ENCODE assay signal across 13 cellular contexts in genomic region chr19:46878613-46879375, GRCh38. TPM values are rescaled to one million over a fixed set of nuclear protein-coding genes. Genes with fewer than 3 reads are reported as not detected.
DNase-seq lines count a peak whose midpoint lies in the region; TF ChIP-seq lines count a peak whose summit lies in the region.
"Had no signal": no experiment of that assay in that cellular context is flagged by ENCODE, and none has a peak within 500 bp of the region (broad histone marks: within the 10 kb centered on the region; RNA-seq: fewer than 3 reads in every experiment).

No MANE protein-coding gene starts in this region.

- no peak overlapping the region for H3K27ac ChIP-seq in breast epithelium
- peak overlapping the region; percentile 30 for H3K27ac ChIP-seq in SJCRH30
- H3K27ac ChIP-seq: BLaER1 had no signal

- H3K4me1 ChIP-seq in breast epithelium: peaks cover 0 to 5% of the 10 kb centered on the region in 2 donors
- peaks cover 16% of the 10 kb centered on the region for H3K4me1 ChIP-seq in SJCRH30
- H3K4me1 ChIP-seq: BLaER1 had no signal

- no peaks in the 10 kb centered on the region for H3K27me3 ChIP-seq in breast epithelium
- no peaks in the 10 kb centered on the region for H3K27me3 ChIP-seq in SJCRH30
- H3K27me3 ChIP-seq: BLaER1 had no signal

- intact Hi-C loops in MCF 10A (cut with micrococcal nuclease) (no loop called here), breast epithelium (cut with DNase I; ENCODE audit: low total_unique reads) (no loop called here)

- H3K36me3 Mint-ChIP-seq in MCF 10A (ENCODE audit: insufficient read depth, unreplicated experiment): peaks cover 16% of the 10 kb centered on the region

- peak; percentile 58 for DNase-seq in MCF 10A (ENCODE audit: unreplicated experiment)
- no peak for DNase-seq in breast epithelium (ENCODE audit: low spot score in 2 of 2)
- DNase-seq in SJCRH30: peak; percentile 48 to 50
- DNase-seq in foreskin fibroblast: peak; percentile 77 to 87
- peak; percentile 80 for DNase-seq in stromal cell of bone marrow (ENCODE audit: low read depth)
- no peak for DNase-seq in DMS 273 treated with DMSO at 0.1 percent for 48 hours (lab: John Stamatoyannopoulos, UW)
- no peak for DNase-seq in NCI-H2029 treated with DMSO at 0.1 percent for 48 hours (lab: John Stamatoyannopoulos, UW)
- no peak for DNase-seq in NCI-H1105 treated with DMSO at 0.1 percent for 48 hours (lab: John Stamatoyannopoulos, UW)
- DNase-seq: activated gamma-delta T cell, Karpas-422, left cardiac atrium, NCI-H774 had no signal

- TF ChIP-seq CTCF in MCF 10A (IDR thresholded peaks at IDR 0.05; ENCODE audit: unreplicated experiment) (no peak), breast epithelium (IDR thresholded peaks at IDR 0.05) (no peak), foreskin fibroblast (IDR thresholded peaks at IDR 0.05; ENCODE audit: low read depth, low read length) (no peak)

- peaks cover 11% of the 10 kb centered on the region for H3K4me1 Mint-ChIP-seq in MCF 10A (ENCODE audit: insufficient read depth, unreplicated experiment)

- no peaks in the 10 kb centered on the region for H3K27me3 Mint-ChIP-seq in MCF 10A (ENCODE audit: insufficient read depth, unreplicated experiment)

- POLR2A ChIA-PET in MCF 10A (lab: Yijun Ruan, JAX): interaction anchor here (0.7 to 1.2 kb wide), 6 partner anchors 10 to 49 kb away, joined by 3 to 5 read pairs (median 4); no protein-coding TSS in a partner anchor

- H3K36me3 ChIP-seq in breast epithelium (no peaks in the 10 kb centered on the region), SJCRH30 (no peaks in the 10 kb centered on the region; the same call in 1 of the 2 replicates)

- H3K4me3 ChIP-seq in breast epithelium: no peak overlapping the region
- H3K4me3 ChIP-seq in SJCRH30: no peak overlapping the region
- no peak overlapping the region for H3K4me3 ChIP-seq in foreskin fibroblast (ENCODE audit: low read depth in 1 of 2, low read length in 2 of 2)
- H3K4me3 ChIP-seq: BLaER1 had no signal

- no peaks in the 10 kb centered on the region for H3K9me3 ChIP-seq in breast epithelium
- no peaks in the 10 kb centered on the region for H3K9me3 ChIP-seq in SJCRH30 (replicated peaks)
- H3K9me3 ChIP-seq: BLaER1 had no signal

- no peaks in the 10 kb centered on the region for H3K9me3 Mint-ChIP-seq in MCF 10A (ENCODE audit: unreplicated experiment)

- BruUV-seq in MCF 10A (replicated peaks; lab: Mats Ljungman, UMichigan): no TSS peak

- no peak for TF ChIP-seq POLR2A in breast epithelium (IDR thresholded peaks at IDR 0.05)

- no peak overlapping the region for H3K4me3 Mint-ChIP-seq in MCF 10A (ENCODE audit: unreplicated experiment)

- H3K27ac Mint-ChIP-seq in MCF 10A (ENCODE audit: low read depth, unreplicated experiment): no peak overlapping the region

- CTCF ChIA-PET in MCF 10A (lab: Yijun Ruan, JAX): no interaction called here

RNA-seq across cellular contexts. Expression of gene ARHGAP35, which starts 18.0 kb away (rescaled TPM):
- total RNA-seq in MCF 10A (2022): 46.9 and 52.1 TPM in 2 replicates
- total RNA-seq in breast epithelium: 10 to 100 TPM; 44.8 to 61.9 (median 60.3) TPM
- 44.0 and 49.5 TPM in 2 replicates for total RNA-seq in SJCRH30 (2014; rRNA removed; shearing (Covaris generic))

RNA-seq across cellular contexts. Expression of gene AP2S1, which starts 28.1 kb away (rescaled TPM):
- total RNA-seq in MCF 10A (2022) (237 and 252 TPM in 2 replicates), breast epithelium (100 to 1,000 TPM in 2 of 3 donors, 10 to 100 TPM in 1; 63.1 to 108 (median 101) TPM)
- 133 and 139 TPM in 2 replicates for total RNA-seq in SJCRH30 (2014; rRNA removed; shearing (Covaris generic))

Comparison
In these comparisons a context has a peak if more than half of its experiments do, and no peak if none do; other contexts are left out.
1. DNase-seq: peak in MCF 10A (single experiment), SJCRH30 (2 of 2), foreskin fibroblast (2 of 2) and stromal cell of bone marrow (single experiment); none in breast epithelium (0 of 2), DMS 273 treated with DMSO at 0.1 percent for 48 hours (single experiment), NCI-H2029 treated with DMSO at 0.1 percent for 48 hours (single experiment) and NCI-H1105 treated with DMSO at 0.1 percent for 48 hours (single experiment).